Comparison of ENCODE assay signal across 1 cellular context in the genomic region with DNA sequence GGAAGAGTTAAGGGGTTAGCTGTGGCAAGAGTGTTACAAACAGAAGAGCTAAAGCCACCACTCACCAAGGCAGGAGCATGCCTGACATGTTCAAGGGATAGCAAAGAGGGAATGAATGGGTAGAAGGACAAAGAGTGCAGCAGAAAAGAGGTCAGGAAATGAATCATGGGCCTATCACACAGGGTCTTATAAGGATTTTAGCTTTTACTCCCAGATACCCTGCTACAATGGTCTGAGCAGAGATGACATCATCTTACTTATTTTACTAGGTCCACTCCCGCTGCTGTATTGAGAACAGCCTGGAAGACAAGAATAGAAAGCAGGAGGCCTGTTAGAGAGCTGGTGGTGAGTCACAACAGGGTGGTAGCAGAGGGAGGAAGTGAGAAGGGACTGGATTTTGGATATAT.
TF ChIP-seq lines count a peak whose summit lies in the region.

No MANE protein-coding gene starts in this region.

TF ChIP-seq in GM12878, 131 proteins besides CTCF, POLR2A, EP300 and RAD21 (continued from another document):
- peak; percentile 30; the same call in 1 of the 2 replicates for TF ChIP-seq RUNX3 (IDR thresholded peaks at IDR 0.05; ENCODE audit: low read length)
- no peak for TF ChIP-seq HDAC2 (IDR thresholded peaks at IDR 0.05)
- no peak for TF ChIP-seq KLF5 (IDR thresholded peaks at IDR 0.05; ENCODE audit: partially characterized antibody)
- TF ChIP-seq HDGF (IDR thresholded peaks at IDR 0.05): 0 out of 2 replicates have a peak, but pooled peaks have one; percentile 37
- no peak for TF ChIP-seq RELA (IDR thresholded peaks at IDR 0.05; ENCODE audit: borderline replicate concordance, partially characterized antibody)
- no peak for TF ChIP-seq RB1 (IDR thresholded peaks at IDR 0.05; ENCODE audit: borderline replicate concordance)
- TF ChIP-seq EGR1 (IDR thresholded peaks at IDR 0.05; ENCODE audit: borderline replicate concordance in 1 of 2, low read depth in 2 of 2, low read length in 2 of 2): no peak
- TF ChIP-seq JUNB (IDR thresholded peaks at IDR 0.05): peak; percentile 59; the same call in 1 of the 2 replicates
- TF ChIP-seq POU2F2 (IDR thresholded peaks at IDR 0.05; ENCODE audit: borderline replicate concordance, low read depth, low read length): no peak
- TF ChIP-seq SUPT20H (IDR thresholded peaks at IDR 0.05; ENCODE audit: borderline replicate concordance, control insufficient read depth, low read depth, low read length): no peak
- TF ChIP-seq LARP7 (IDR thresholded peaks at IDR 0.05): no peak
- TF ChIP-seq, protein P1, sequence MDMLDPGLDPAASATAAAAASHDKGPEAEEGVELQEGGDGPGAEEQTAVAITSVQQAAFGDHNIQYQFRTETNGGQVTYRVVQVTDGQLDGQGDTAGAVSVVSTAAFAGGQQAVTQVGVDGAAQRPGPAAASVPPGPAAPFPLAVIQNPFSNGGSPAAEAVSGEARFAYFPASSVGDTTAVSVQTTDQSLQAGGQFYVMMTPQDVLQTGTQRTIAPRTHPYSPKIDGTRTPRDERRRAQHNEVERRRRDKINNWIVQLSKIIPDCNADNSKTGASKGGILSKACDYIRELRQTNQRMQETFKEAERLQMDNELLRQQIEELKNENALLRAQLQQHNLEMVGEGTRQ (IDR thresholded peaks at IDR 0.05; ENCODE audit: borderline replicate concordance, low read depth, low read length): no peak
- TF ChIP-seq KDM1A (IDR thresholded peaks at IDR 0.05; ENCODE audit: borderline replicate concordance): no peak
- no peak for TF ChIP-seq NR2C1 (IDR thresholded peaks at IDR 0.05)
- TF ChIP-seq HCFC1 (IDR thresholded peaks at IDR 0.05; ENCODE audit: low read length): no peak
- no peak for TF ChIP-seq NFXL1 (IDR thresholded peaks at IDR 0.05; ENCODE audit: borderline replicate concordance)
- no peak for TF ChIP-seq TAF1 (IDR thresholded peaks at IDR 0.05; ENCODE audit: borderline replicate concordance, low read depth, low read length)
- TF ChIP-seq, protein P2, sequence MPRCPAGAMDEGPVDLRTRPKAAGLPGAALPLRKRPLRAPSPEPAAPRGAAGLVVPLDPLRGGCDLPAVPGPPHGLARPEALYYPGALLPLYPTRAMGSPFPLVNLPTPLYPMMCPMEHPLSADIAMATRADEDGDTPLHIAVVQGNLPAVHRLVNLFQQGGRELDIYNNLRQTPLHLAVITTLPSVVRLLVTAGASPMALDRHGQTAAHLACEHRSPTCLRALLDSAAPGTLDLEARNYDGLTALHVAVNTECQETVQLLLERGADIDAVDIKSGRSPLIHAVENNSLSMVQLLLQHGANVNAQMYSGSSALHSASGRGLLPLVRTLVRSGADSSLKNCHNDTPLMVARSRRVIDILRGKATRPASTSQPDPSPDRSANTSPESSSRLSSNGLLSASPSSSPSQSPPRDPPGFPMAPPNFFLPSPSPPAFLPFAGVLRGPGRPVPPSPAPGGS (IDR thresholded peaks at IDR 0.05; ENCODE audit: borderline replicate concordance, insufficient read depth, low read depth, low read length, poor library complexity, severe bottlenecking): no peak
- no peak for TF ChIP-seq CHD1 (IDR thresholded peaks at IDR 0.05; ENCODE audit: low read depth, low read length)
- TF ChIP-seq, protein P3, sequence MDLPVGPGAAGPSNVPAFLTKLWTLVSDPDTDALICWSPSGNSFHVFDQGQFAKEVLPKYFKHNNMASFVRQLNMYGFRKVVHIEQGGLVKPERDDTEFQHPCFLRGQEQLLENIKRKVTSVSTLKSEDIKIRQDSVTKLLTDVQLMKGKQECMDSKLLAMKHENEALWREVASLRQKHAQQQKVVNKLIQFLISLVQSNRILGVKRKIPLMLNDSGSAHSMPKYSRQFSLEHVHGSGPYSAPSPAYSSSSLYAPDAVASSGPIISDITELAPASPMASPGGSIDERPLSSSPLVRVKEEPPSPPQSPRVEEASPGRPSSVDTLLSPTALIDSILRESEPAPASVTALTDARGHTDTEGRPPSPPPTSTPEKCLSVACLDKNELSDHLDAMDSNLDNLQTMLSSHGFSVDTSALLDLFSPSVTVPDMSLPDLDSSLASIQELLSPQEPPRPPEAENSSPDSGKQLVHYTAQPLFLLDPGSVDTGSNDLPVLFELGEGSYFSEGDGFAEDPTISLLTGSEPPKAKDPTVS (IDR thresholded peaks at IDR 0.05; ENCODE audit: low read depth, low read length): no peak
- TF ChIP-seq RFX5 (IDR thresholded peaks at IDR 0.05; ENCODE audit: low read depth, low read length): no peak
- TF ChIP-seq, protein P4, sequence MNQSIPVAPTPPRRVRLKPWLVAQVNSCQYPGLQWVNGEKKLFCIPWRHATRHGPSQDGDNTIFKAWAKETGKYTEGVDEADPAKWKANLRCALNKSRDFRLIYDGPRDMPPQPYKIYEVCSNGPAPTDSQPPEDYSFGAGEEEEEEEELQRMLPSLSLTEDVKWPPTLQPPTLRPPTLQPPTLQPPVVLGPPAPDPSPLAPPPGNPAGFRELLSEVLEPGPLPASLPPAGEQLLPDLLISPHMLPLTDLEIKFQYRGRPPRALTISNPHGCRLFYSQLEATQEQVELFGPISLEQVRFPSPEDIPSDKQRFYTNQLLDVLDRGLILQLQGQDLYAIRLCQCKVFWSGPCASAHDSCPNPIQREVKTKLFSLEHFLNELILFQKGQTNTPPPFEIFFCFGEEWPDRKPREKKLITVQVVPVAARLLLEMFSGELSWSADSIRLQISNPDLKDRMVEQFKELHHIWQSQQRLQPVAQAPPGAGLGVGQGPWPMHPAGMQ (IDR thresholded peaks at IDR 0.05; ENCODE audit: borderline replicate concordance): no peak
- no peak for TF ChIP-seq NR2C2 (IDR thresholded peaks at IDR 0.05; ENCODE audit: borderline replicate concordance, control insufficient read depth, insufficient read length, low read depth)
- TF ChIP-seq, protein P5, sequence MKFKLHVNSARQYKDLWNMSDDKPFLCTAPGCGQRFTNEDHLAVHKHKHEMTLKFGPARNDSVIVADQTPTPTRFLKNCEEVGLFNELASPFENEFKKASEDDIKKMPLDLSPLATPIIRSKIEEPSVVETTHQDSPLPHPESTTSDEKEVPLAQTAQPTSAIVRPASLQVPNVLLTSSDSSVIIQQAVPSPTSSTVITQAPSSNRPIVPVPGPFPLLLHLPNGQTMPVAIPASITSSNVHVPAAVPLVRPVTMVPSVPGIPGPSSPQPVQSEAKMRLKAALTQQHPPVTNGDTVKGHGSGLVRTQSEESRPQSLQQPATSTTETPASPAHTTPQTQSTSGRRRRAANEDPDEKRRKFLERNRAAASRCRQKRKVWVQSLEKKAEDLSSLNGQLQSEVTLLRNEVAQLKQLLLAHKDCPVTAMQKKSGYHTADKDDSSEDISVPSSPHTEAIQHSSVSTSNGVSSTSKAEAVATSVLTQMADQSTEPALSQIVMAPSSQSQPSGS (IDR thresholded peaks at IDR 0.05; ENCODE audit: low read length): peak; percentile 86
- TF ChIP-seq, protein P6, sequence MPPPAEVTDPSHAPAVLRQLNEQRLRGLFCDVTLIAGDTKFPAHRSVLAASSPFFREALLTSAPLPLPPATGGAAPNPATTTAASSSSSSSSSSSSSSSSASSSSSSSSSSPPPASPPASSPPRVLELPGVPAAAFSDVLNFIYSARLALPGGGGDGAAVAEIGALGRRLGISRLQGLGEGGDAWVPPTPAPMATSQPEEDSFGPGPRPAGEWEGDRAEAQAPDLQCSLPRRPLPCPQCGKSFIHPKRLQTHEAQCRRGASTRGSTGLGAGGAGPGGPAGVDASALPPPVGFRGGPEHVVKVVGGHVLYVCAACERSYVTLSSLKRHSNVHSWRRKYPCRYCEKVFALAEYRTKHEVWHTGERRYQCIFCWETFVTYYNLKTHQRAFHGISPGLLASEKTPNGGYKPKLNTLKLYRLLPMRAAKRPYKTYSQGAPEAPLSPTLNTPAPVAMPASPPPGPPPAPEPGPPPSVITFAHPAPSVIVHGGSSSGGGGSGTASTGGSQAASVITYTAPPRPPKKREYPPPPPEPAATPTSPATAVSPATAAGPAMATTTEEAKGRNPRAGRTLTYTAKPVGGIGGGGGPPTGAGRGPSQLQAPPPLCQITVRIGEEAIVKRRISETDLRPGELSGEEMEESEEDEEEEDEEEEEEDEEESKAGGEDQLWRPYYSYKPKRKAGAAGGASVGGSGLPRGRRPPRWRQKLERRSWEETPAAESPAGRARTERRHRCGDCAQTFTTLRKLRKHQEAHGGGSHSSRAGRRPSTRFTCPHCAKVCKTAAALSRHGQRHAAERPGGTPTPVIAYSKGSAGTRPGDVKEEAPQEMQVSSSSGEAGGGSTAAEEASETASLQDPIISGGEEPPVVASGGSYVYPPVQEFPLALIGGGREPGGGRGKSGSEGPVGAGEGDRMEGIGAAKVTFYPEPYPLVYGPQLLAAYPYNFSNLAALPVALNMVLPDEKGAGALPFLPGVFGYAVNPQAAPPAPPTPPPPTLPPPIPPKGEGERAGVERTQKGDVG (CRISPR knock-in tag; IDR thresholded peaks at IDR 0.05): no peak
- TF ChIP-seq MEF2A (IDR thresholded peaks at IDR 0.05; ENCODE audit: insufficient read depth, low read depth, low read length): peak; percentile 73
- 0 out of 2 replicates have a peak, but pooled peaks have one; percentile 21 for TF ChIP-seq IKZF1 (conservative IDR thresholded peaks at IDR 0.05)
- no peak for TF ChIP-seq FOXM1 (IDR thresholded peaks at IDR 0.05; ENCODE audit: low read depth, low read length)
- no peak for TF ChIP-seq BACH1 (IDR thresholded peaks at IDR 0.05; ENCODE audit: borderline replicate concordance)
- TF ChIP-seq GATAD2B (conservative IDR thresholded peaks at IDR 0.05; ENCODE audit: low read depth): no peak
- TF ChIP-seq YBX1 (IDR thresholded peaks at IDR 0.05): no peak
- TF ChIP-seq, protein P7, sequence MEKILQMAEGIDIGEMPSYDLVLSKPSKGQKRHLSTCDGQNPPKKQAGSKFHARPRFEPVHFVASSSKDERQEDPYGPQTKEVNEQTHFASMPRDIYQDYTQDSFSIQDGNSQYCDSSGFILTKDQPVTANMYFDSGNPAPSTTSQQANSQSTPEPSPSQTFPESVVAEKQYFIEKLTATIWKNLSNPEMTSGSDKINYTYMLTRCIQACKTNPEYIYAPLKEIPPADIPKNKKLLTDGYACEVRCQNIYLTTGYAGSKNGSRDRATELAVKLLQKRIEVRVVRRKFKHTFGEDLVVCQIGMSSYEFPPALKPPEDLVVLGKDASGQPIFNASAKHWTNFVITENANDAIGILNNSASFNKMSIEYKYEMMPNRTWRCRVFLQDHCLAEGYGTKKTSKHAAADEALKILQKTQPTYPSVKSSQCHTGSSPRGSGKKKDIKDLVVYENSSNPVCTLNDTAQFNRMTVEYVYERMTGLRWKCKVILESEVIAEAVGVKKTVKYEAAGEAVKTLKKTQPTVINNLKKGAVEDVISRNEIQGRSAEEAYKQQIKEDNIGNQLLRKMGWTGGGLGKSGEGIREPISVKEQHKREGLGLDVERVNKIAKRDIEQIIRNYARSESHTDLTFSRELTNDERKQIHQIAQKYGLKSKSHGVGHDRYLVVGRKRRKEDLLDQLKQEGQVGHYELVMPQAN (conservative IDR thresholded peaks at IDR 0.05): no peak
- TF ChIP-seq BHLHE40 (IDR thresholded peaks at IDR 0.05; ENCODE audit: borderline replicate concordance in 1 of 2, low read depth in 2 of 2, low read length in 1 of 2): no peak
- no peak for TF ChIP-seq ZNF207 (IDR thresholded peaks at IDR 0.05; ENCODE audit: borderline replicate concordance)
- TF ChIP-seq TCF7 (IDR thresholded peaks at IDR 0.05; ENCODE audit: borderline replicate concordance): no peak
TF ChIP-seq in GM12878: peak in this region for 11.
